19 cellular contexts compared by ENCODE assay signal in the genomic region with DNA sequence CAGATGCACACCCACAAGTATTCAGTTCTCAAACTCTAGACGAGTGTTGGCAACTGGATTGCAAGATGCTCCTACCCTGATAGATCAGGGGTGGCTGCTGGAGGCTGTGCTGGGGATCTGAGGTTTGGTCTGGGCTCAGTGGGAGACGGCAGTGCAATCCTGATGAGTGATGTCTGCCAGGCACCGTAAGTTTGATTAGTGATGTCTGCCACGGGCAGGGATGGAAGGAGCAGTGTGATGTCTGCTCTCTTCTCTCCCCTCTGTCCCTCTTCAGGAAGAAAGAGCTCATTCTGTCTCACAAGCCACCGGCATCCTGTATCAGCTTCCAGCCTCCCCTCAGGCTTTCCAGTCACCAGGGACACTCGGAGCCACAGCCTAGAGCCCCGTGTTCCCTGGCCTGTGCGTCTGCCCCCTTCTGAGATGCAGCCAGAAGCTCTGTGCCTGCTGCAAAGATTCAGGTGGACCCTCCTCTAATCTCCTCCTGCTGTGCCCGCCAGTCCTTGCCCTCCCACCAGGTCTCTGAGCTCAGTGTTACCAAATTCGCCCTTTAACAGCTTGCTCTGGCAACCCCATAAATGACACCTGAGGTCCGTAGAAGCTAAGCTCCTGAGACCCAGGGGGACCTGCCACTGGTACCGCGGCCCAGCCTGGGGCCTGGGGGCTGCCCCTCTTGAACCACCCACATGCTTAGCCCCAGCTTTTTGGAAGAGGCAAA. TPM values are rescaled to one million over a fixed set of nuclear protein-coding genes. Genes with fewer than 3 reads are reported as not detected.
DNase-seq lines count a peak whose midpoint lies in the region; ATAC-seq and TF ChIP-seq lines count a peak whose summit lies in the region.
"Had no signal": no experiment of that assay in that cellular context is flagged by ENCODE, and none has a peak within 500 bp of the region (broad histone marks: within the 10 kb centered on the region; RNA-seq: fewer than 3 reads in every experiment).

No MANE protein-coding gene starts in this region.

- TF ChIP-seq CTCF in IMR-90 (conservative IDR thresholded peaks at IDR 0.05; ENCODE audit: low read depth, low read length) (no peak), brain (conservative IDR thresholded peaks at IDR 0.05) (no peak), mammary epithelial cell (conservative IDR thresholded peaks at IDR 0.05 in 1 of 2, IDR thresholded peaks at IDR 0.05 in 1 of 2; ENCODE audit: extremely low read depth in 1 of 2, insufficient read depth in 1 of 2, low read depth in 1 of 2, low read length in 2 of 2) (no peak)

- no peak overlapping the region for H3K4me3 Mint-ChIP-seq in brain
- H3K4me3 Mint-ChIP-seq: activated CD8-positive, alpha-beta T cell treated with anti-CD3 and anti-CD28 coated beads for 36 hours; CD4-positive, CD25-positive, alpha-beta regulatory T cell had no signal

- DNase-seq in Daoy (ENCODE audit: low read depth): peak; percentile 11
- DNase-seq in IMR-90: no peak
- no peak for DNase-seq in C1 segment of cervical spinal cord (lab: John Stamatoyannopoulos, UW)
- no peak for DNase-seq in mammary epithelial cell
- DNase-seq: activated CD8-positive, alpha-beta T cell treated with anti-CD3 and anti-CD28 coated beads for 36 hours; CD4-positive, CD25-positive, alpha-beta regulatory T cell; GDM1; head of caudate nucleus; NCI-H1417 treated with DMSO at 0.1 percent for 48 hours; NCI-H526 treated with DMSO at 0.1 percent for 48 hours; T1000 had no signal

- no peak overlapping the region for H3K9ac ChIP-seq in IMR-90 (ENCODE audit: low read depth, low read length)
- H3K9ac ChIP-seq in mammary epithelial cell (ENCODE audit: insufficient read depth, low read length): no peak overlapping the region

- no peak overlapping the region for H2AK9ac ChIP-seq in IMR-90 (replicated peaks; ENCODE audit: low read depth, low read length, poor library complexity)

- H3K4me3 ChIP-seq in IMR-90 (ENCODE audit: insufficient read depth, low read depth, low read length) (no peak overlapping the region), mesodermal cell (ENCODE audit: extremely low read depth, insufficient read depth, low read length, poor library complexity, severe bottlenecking) (no peak overlapping the region), mammary epithelial cell (replicated peaks in 1 of 3; ENCODE audit: insufficient read depth in 1 of 3, low read depth in 2 of 3, low read length in 3 of 3) (no peak overlapping the region)
- H3K4me3 ChIP-seq: prostate gland, vagina had no signal

- H3K79me1 ChIP-seq in IMR-90 (ENCODE audit: low read depth in 1 of 2, low read length in 2 of 2): no peaks in the 10 kb centered on the region

- no peaks in the 10 kb centered on the region for H3K9me1 ChIP-seq in IMR-90 (ENCODE audit: insufficient read depth, low read length)

- no peak overlapping the region for H3K4ac ChIP-seq in IMR-90 (ENCODE audit: low read depth, low read length)

- H3K27ac ChIP-seq in IMR-90 (ENCODE audit: insufficient read depth, low read length): no peak overlapping the region
- H3K27ac ChIP-seq in mesodermal cell (ENCODE audit: low read depth, low read length, severe bottlenecking): peak overlapping the region; percentile 41
- H3K27ac ChIP-seq in mammary epithelial cell (ENCODE audit: insufficient read depth, low read depth, low read length): no peak overlapping the region
- H3K27ac ChIP-seq: HL-60, prostate gland, vagina had no signal

- no peak overlapping the region for H4K91ac ChIP-seq in IMR-90 (ENCODE audit: insufficient read depth, low read depth, low read length)

- H3K4me1 Mint-ChIP-seq in brain: peaks cover 32% of the 10 kb centered on the region

- no peak overlapping the region for H2AK5ac ChIP-seq in IMR-90 (ENCODE audit: low read depth, low read length)

- TF ChIP-seq RAD21 in IMR-90 (IDR thresholded peaks at IDR 0.05; ENCODE audit: low read length): no peak

- no peaks in the 10 kb centered on the region for H3K27me3 ChIP-seq in IMR-90 (ENCODE audit: control insufficient read depth, insufficient read depth, low read length)
- H3K27me3 ChIP-seq in mammary epithelial cell (ENCODE audit: insufficient read depth, low read length): peaks cover 5% of the 10 kb centered on the region
- H3K27me3 ChIP-seq: vagina had no signal

- H3K14ac ChIP-seq in IMR-90 (replicated peaks; ENCODE audit: low read depth, low read length): no peak overlapping the region

- H2AFZ ChIP-seq in IMR-90 (replicated peaks; ENCODE audit: low read length, poor library complexity) (no peak overlapping the region), mammary epithelial cell (ENCODE audit: low read depth, low read length) (no peak overlapping the region)

- dilution Hi-C loops in IMR-90 (cut with HindIII; ENCODE audit: low sequenced_read_pairs, unreplicated experiment): no loop called here
- dilution Hi-C loops in mammary epithelial cell (cut with HindIII; ENCODE audit: low sequenced_read_pairs): no loop called here

- no peak overlapping the region for H3K4me2 ChIP-seq in IMR-90 (ENCODE audit: low read depth, low read length)
- H3K4me2 ChIP-seq in mammary epithelial cell (ENCODE audit: insufficient read depth, low read depth, low read length): no peak overlapping the region

- peak overlapping the region in 4 of 5 experiments; percentile 19 to 80 (median 58) for H3K27ac Mint-ChIP-seq in brain
- H3K27ac Mint-ChIP-seq: activated CD8-positive, alpha-beta T cell treated with anti-CD3 and anti-CD28 coated beads for 36 hours had no signal

- CTCF ChIA-PET in IMR-90 (lab: Yijun Ruan, JAX) (interaction anchor here (0.9 to 1.7 kb wide), 3 partner anchors 172 to 174 kb away, joined by 4 to 10 read pairs (median 4); no protein-coding TSS in a partner anchor), mammary epithelial cell (lab: Charles Lee; ENCODE audit: low non-redundant PET) (interaction anchor here (0.7 kb wide), 1 partner anchor 175 kb away, joined by 3 read pairs; no protein-coding TSS in a partner anchor)

- BruUV-seq in IMR-90 (replicated peaks; lab: Mats Ljungman, UMichigan) (TSS peak; percentile 48), mammary epithelial cell (replicated peaks; lab: Mats Ljungman, UMichigan) (no TSS peak)

- H3K79me2 ChIP-seq in mammary epithelial cell (ENCODE audit: insufficient read depth, low read length): no peaks in the 10 kb centered on the region

- WGBS in IMR-90 (ENCODE audit: extremely low coverage in 2 of 2, insufficient read length in 1 of 2), 2 experiments: 75% methylated on average over 6 of the region's 13 CpGs; no CpG with 5 or more reads in 1 of the 2 experiments
- 80 to 84% methylated on average over 7 to 11 of the region's 13 CpGs for WGBS in mesodermal cell (ENCODE audit: insufficient coverage in 2 of 2), 2 experiments
- WGBS in mammary epithelial cell (ENCODE audit: low coverage, missing lambda C conversion rate): 56% methylated on average over 12 of the region's 13 CpGs

- ATAC-seq in IMR-90 (ENCODE audit: low read depth) (no peak), GM19452 (IDR thresholded peaks at IDR 0.05; ENCODE audit: unreplicated experiment) (no peak)
- ATAC-seq: activated CD4-positive, CD25-positive, alpha-beta regulatory T cell treated with anti-CD3 and anti-CD28 coated beads, Interleukin-2, amount 50 U/mL, for 24 hours; activated CD8-positive, alpha-beta T cell treated with anti-CD3 and anti-CD28 coated beads for 36 hours; Right ventricle myocardium inferior had no signal

- TF ChIP-seq POLR2A in IMR-90 (IDR thresholded peaks at IDR 0.05; ENCODE audit: low read depth, low read length): no peak

- H4K20me1 ChIP-seq in IMR-90 (ENCODE audit: insufficient read depth, low read length) (0 out of 2 replicates have a peak, but pooled peaks cover 3% of the 10 kb centered on the region), mammary epithelial cell (ENCODE audit: insufficient read depth, low read length) (no peaks in the 10 kb centered on the region)

- H2BK20ac ChIP-seq in IMR-90 (ENCODE audit: low read depth, low read length): no peak overlapping the region

- H3K4me1 ChIP-seq in IMR-90 (ENCODE audit: control insufficient read depth, insufficient read depth, low read length): no peaks in the 10 kb centered on the region
- peaks cover 15% of the 10 kb centered on the region for H3K4me1 ChIP-seq in mesodermal cell (ENCODE audit: control insufficient read depth, insufficient read depth, low read length, poor library complexity, severe bottlenecking)
- no peaks in the 10 kb centered on the region for H3K4me1 ChIP-seq in mammary epithelial cell (ENCODE audit: insufficient read depth, low read length)
- H3K4me1 ChIP-seq: prostate gland, vagina had no signal

- peaks cover 4% of the 10 kb centered on the region for H3K27me3 Mint-ChIP-seq in brain
- H3K27me3 Mint-ChIP-seq: activated CD8-positive, alpha-beta T cell treated with anti-CD3 and anti-CD28 coated beads for 36 hours; CD4-positive, CD25-positive, alpha-beta regulatory T cell had no signal

- no peak overlapping the region for H3K23ac ChIP-seq in IMR-90 (ENCODE audit: low read depth, low read length)

- H4K5ac ChIP-seq in IMR-90 (ENCODE audit: low read depth, low read length): no peak overlapping the region

- H2BK15ac ChIP-seq in IMR-90 (ENCODE audit: low read depth, low read length): no peak overlapping the region

- H3K56ac ChIP-seq in IMR-90 (ENCODE audit: extremely low read depth, insufficient read depth, low read length): no peak overlapping the region

- H3K36me3 Mint-ChIP-seq in brain: peaks cover 21% of the 10 kb centered on the region

- H3K18ac ChIP-seq in IMR-90 (ENCODE audit: low read depth, low read length): no peak overlapping the region

- no peak overlapping the region for H2BK120ac ChIP-seq in IMR-90 (ENCODE audit: low read depth, low read length)

- peaks cover 0 to 3% (median 0%) of the 10 kb centered on the region in 5 experiments for H3K9me3 Mint-ChIP-seq in brain
- H3K9me3 Mint-ChIP-seq: activated CD8-positive, alpha-beta T cell treated with anti-CD3 and anti-CD28 coated beads for 36 hours had no signal

- POLR2A ChIA-PET in IMR-90 (lab: Charles Lee; ENCODE audit: unreplicated experiment): interaction anchor here (0.6 to 0.9 kb wide), 2 partner anchors 172 to 618 kb away, joined by 4 to 5 read pairs; no protein-coding TSS in a partner anchor

- H3K9me3 ChIP-seq in IMR-90 (ENCODE audit: control insufficient read depth, insufficient read depth, low read length) (no peaks in the 10 kb centered on the region), mesodermal cell (ENCODE audit: control insufficient read depth, low read length) (no peaks in the 10 kb centered on the region), mammary epithelial cell (replicated peaks; ENCODE audit: insufficient read depth, low read length) (no peaks in the 10 kb centered on the region)
- H3K9me3 ChIP-seq: prostate gland, vagina had no signal

- no peak overlapping the region for H4K8ac ChIP-seq in IMR-90 (ENCODE audit: low read depth in 2 of 2, low read length in 2 of 2)

- peaks cover 20% of the 10 kb centered on the region; the same call in 1 of the 2 replicates for H3K36me3 ChIP-seq in IMR-90 (ENCODE audit: control insufficient read depth, insufficient read depth, low read length)
- H3K36me3 ChIP-seq in mesodermal cell (ENCODE audit: control insufficient read depth, insufficient read depth, low read length): peaks cover 28% of the 10 kb centered on the region
- H3K36me3 ChIP-seq in mammary epithelial cell (ENCODE audit: insufficient read depth, low read length): no peaks in the 10 kb centered on the region
- H3K36me3 ChIP-seq: prostate gland, vagina had no signal

- H2BK5ac ChIP-seq in IMR-90 (ENCODE audit: low read depth, low read length, poor library complexity, severe bottlenecking): no peak overlapping the region

- in situ Hi-C loops in IMR-90 (cut with MboI; ENCODE audit: low sequenced_read_pairs) (loop anchor here (10.0 kb wide), 1 partner anchor 364 kb away; no protein-coding TSS in a partner anchor), mammary epithelial cell (cut with MboI; ENCODE audit: low sequenced_read_pairs in 2 of 2) (loop anchor here in 1 of 2 donors (25.0 kb wide), 1 partner anchor 357 kb away; the partner anchor contains the start of gene SYT13)

- intact Hi-C loops in IMR-90 (cut with micrococcal nuclease): no loop called here
- intact Hi-C loops in mammary epithelial cell (cut with micrococcal nuclease): no loop called here

RNA-seq across cellular contexts. Expression of gene TP53I11, which starts 19.9 kb away (rescaled TPM):
- 10.1 and 11.2 TPM in 2 replicates for total RNA-seq in Daoy (2014; rRNA removed; shearing (Covaris generic))
- total RNA-seq in IMR-90 (2012; rRNA removed): 3.9 TPM in 2 replicates
- 18.4 and 22.0 TPM in 2 replicates for polyA plus RNA-seq in IMR-90 (2012; rRNA removed)
- 11.2 and 20.9 TPM in 2 replicates for polyA plus RNA-seq in IMR-90 (2012; cell fraction: cytosol; rRNA removed)
- polyA plus RNA-seq in IMR-90 (2012; cell fraction: nucleus; rRNA removed; ENCODE audit: low replicate concordance): 20.9 and 25.0 TPM in 2 replicates
- polyA plus RNA-seq in brain (ENCODE audit: insufficient read depth, low read depth, low replicate concordance): 75.8 TPM
- polyA plus RNA-seq in mesodermal cell (2013, experiment 1 of 2): 155 TPM
- 115 TPM for polyA plus RNA-seq in mesodermal cell (2013, experiment 2 of 2)
- 10 to 100 TPM; 23.2 to 23.5 TPM for total RNA-seq in mammary epithelial cell
- 7.3 TPM for polyA plus RNA-seq in mammary epithelial cell
- 29.3 TPM for polyA minus RNA-seq in mammary epithelial cell
